Comparison of ENCODE assay signal across 9 cellular contexts in the genomic region with DNA sequence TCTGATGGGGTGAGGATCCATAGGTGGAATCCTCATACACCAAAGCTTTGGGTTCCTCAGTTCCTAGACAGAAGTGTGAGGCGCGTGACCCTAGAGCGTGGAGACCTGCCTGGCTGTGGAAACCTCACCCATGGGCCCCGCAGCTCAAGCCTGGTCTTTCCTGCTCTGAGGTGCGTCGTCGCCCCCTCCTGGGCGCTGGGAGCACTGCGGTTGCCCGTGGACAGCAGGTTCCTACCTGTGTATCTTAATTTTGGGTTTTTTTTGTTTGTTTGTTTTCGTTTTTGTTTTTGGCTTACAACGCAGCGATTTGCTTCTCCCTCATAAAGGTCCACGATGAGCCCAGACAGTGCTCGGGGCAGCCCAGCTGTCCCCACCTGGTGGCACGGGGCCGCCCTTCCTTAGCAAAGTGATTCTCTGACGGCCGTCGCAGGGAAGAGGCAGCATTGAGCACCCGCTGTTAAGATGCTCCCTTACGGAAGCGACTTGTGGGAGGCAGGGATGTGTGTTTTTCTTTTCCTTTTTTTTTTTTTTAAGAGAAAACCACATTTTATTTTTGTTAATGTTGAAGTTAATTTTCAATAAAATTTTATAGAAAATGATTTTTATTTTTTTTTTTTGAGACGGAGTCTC. TPM values are rescaled to one million over a fixed set of nuclear protein-coding genes. Genes with fewer than 3 reads are reported as not detected.
DNase-seq lines count a peak whose midpoint lies in the region; ATAC-seq and TF ChIP-seq lines count a peak whose summit lies in the region.
"Had no signal": no experiment of that assay in that cellular context is flagged by ENCODE, and none has a peak within 500 bp of the region (broad histone marks: within the 10 kb centered on the region; RNA-seq: fewer than 3 reads in every experiment).

No MANE protein-coding gene starts in this region.

- no peaks in the 10 kb centered on the region for H3K9me3 Mint-ChIP-seq in CD4-positive, alpha-beta T cell
- no peaks in the 10 kb centered on the region for H3K9me3 Mint-ChIP-seq in activated CD4-positive, alpha-beta memory T cell treated with anti-CD3 and anti-CD28 coated beads for 36 hours
- H3K9me3 Mint-ChIP-seq: IgD-negative memory B cell had no signal

- intact Hi-C loops in CD4-positive, alpha-beta T cell (cut with DNase I, micrococcal nuclease) = loop anchor here (1.0 kb wide), 2 partner anchors 36 to 165 kb away; no protein-coding TSS in a partner anchor
- intact Hi-C loops in activated CD4-positive, alpha-beta memory T cell treated with anti-CD3 and anti-CD28 coated beads for 36 hours (cut with micrococcal nuclease) = loop anchor here (1.0 kb wide), 1 partner anchor 165 kb away; no protein-coding TSS in a partner anchor

- H3K27me3 Mint-ChIP-seq in CD4-positive, alpha-beta T cell = no peaks in the 10 kb centered on the region
- H3K27me3 Mint-ChIP-seq in activated CD4-positive, alpha-beta memory T cell treated with anti-CD3 and anti-CD28 coated beads for 36 hours = no peaks in the 10 kb centered on the region
- H3K27me3 Mint-ChIP-seq: IgD-negative memory B cell had no signal

- peaks cover 60% of the 10 kb centered on the region for H3K36me3 Mint-ChIP-seq in CD4-positive, alpha-beta T cell (ENCODE audit: low read depth)
- H3K36me3 Mint-ChIP-seq in activated CD4-positive, alpha-beta memory T cell treated with anti-CD3 and anti-CD28 coated beads for 36 hours = peaks cover 9% of the 10 kb centered on the region
- H3K36me3 Mint-ChIP-seq: IgD-negative memory B cell had no signal

- peaks cover 10% of the 10 kb centered on the region for H3K4me1 Mint-ChIP-seq in CD4-positive, alpha-beta T cell (ENCODE audit: low read depth)
- H3K4me1 Mint-ChIP-seq in activated CD4-positive, alpha-beta memory T cell treated with anti-CD3 and anti-CD28 coated beads for 36 hours (ENCODE audit: low read depth) = peaks cover 6% of the 10 kb centered on the region

- DNase-seq in CD4-positive, alpha-beta T cell = peak; percentile 74 to 86 (median 78)
- DNase-seq in HEK293T (ENCODE audit: extremely low spot score) (peak; percentile 88), NCI-H446 treated with DMSO at 0.1 percent for 48 hours (lab: John Stamatoyannopoulos, UW) (peak; percentile 2), lung microvascular endothelial cell (ENCODE audit: low read depth in 2 of 2) (peak; percentile 64 to 79)
- DNase-seq in activated CD4-positive, alpha-beta memory T cell treated with anti-CD3 and anti-CD28 coated beads for 36 hours = peak; percentile 87
- DNase-seq in effector CD4-positive, alpha-beta T cell = peak; percentile 76
- peak; percentile 66 for DNase-seq in stimulated activated CD8-positive, alpha-beta memory T cell treated with anti-CD3 and anti-CD28 coated beads, Interleukin-15, amount 100 ng/mL, for 1 hour (ENCODE audit: low read depth)

- CTCF ChIA-PET in CD4-positive, alpha-beta T cell (lab: Charles Lee) = interaction anchor here (0.5 to 1.6 kb wide), 18 partner anchors 9 to 853 kb away, joined by 3 to 24 read pairs (median 3); no protein-coding TSS in a partner anchor
- CTCF ChIA-PET in HEK293T (lab: Yijun Ruan, JAX) = interaction anchor here (0.6 to 1.7 kb wide), 13 partner anchors 9 to 515 kb away, joined by 3 to 8 read pairs (median 4); a partner anchor contains a TSS
- CTCF ChIA-PET in activated CD4-positive, alpha-beta memory T cell treated with anti-CD3 and anti-CD28 coated beads for 36 hours (lab: Charles Lee) = interaction anchor here (0.6 to 1.5 kb wide), 23 partner anchors 9 to 738 kb away, joined by 3 to 12 read pairs (median 4); a partner anchor contains a TSS

- peak; percentile 90 for TF ChIP-seq CTCF in CD4-positive, alpha-beta T cell (IDR thresholded peaks at IDR 0.05)

- H3K27ac ChIP-seq in CD4-positive, alpha-beta T cell (ENCODE audit: low read depth, low read length) = no peak overlapping the region

- no peaks in the 10 kb centered on the region for H3K9me3 ChIP-seq in CD4-positive, alpha-beta T cell (ENCODE audit: control insufficient read depth, low read length)

- ATAC-seq in CD4-positive, alpha-beta T cell (ENCODE audit: poor library complexity) = peak; percentile 97
- ATAC-seq in HG03045 (IDR thresholded peaks at IDR 0.05; ENCODE audit: unreplicated experiment) = no peak

- POLR2A ChIA-PET in CD4-positive, alpha-beta T cell (lab: Charles Lee) = interaction anchor here (1.1 to 1.6 kb wide), 2 partner anchors 57 to 165 kb away, joined by 3 to 4 read pairs; no protein-coding TSS in a partner anchor
- POLR2A ChIA-PET in HEK293T (lab: Yijun Ruan, JAX) = interaction anchor here (1.0 kb wide), 1 partner anchor 187 kb away, joined by 3 read pairs; no protein-coding TSS in a partner anchor
- POLR2A ChIA-PET in activated CD4-positive, alpha-beta memory T cell treated with anti-CD3 and anti-CD28 coated beads for 36 hours (lab: Charles Lee) = interaction anchor here (0.7 kb wide), 1 partner anchor 165 kb away, joined by 3 read pairs; no protein-coding TSS in a partner anchor

- no peak overlapping the region for H3K4me3 Mint-ChIP-seq in CD4-positive, alpha-beta T cell
- H3K4me3 Mint-ChIP-seq in activated CD4-positive, alpha-beta memory T cell treated with anti-CD3 and anti-CD28 coated beads for 36 hours = no peak overlapping the region
- H3K4me3 Mint-ChIP-seq: IgD-negative memory B cell had no signal

- H3K27ac Mint-ChIP-seq in CD4-positive, alpha-beta T cell = peak overlapping the region; percentile 80
- peak overlapping the region; percentile 18 for H3K27ac Mint-ChIP-seq in activated CD4-positive, alpha-beta memory T cell treated with anti-CD3 and anti-CD28 coated beads for 36 hours

- H3K27me3 ChIP-seq in CD4-positive, alpha-beta T cell (ENCODE audit: control insufficient read depth, insufficient read depth, low read length) = no peaks in the 10 kb centered on the region

TF ChIP-seq in HEK293T, 16 proteins besides CTCF, POLR2A, EP300 and RAD21:
- TF ChIP-seq ARNT (IDR thresholded peaks at IDR 0.05) (no peak), BHLHE40 (IDR thresholded peaks at IDR 0.05; ENCODE audit: borderline replicate concordance) (no peak), LEF1 (IDR thresholded peaks at IDR 0.05; ENCODE audit: borderline replicate concordance) (no peak), CTBP1 (IDR thresholded peaks at IDR 0.05; ENCODE audit: borderline replicate concordance) (no peak), ELF4 (IDR thresholded peaks at IDR 0.05) (no peak), ZNF384 (IDR thresholded peaks at IDR 0.05) (no peak), NFRKB (IDR thresholded peaks at IDR 0.05) (no peak), SP1 (IDR thresholded peaks at IDR 0.05) (no peak), SUZ12 (IDR thresholded peaks at IDR 0.05) (no peak), HDGF (IDR thresholded peaks at IDR 0.05; ENCODE audit: borderline replicate concordance) (no peak), L3MBTL2 (conservative IDR thresholded peaks at IDR 0.05) (no peak), FOXM1 (IDR thresholded peaks at IDR 0.05; ENCODE audit: borderline replicate concordance) (no peak), FOXK2 (IDR thresholded peaks at IDR 0.05) (no peak), FOXA1 (IDR thresholded peaks at IDR 0.05) (no peak), TARDBP (IDR thresholded peaks at IDR 0.05) (no peak)
- TF ChIP-seq, protein P1, sequence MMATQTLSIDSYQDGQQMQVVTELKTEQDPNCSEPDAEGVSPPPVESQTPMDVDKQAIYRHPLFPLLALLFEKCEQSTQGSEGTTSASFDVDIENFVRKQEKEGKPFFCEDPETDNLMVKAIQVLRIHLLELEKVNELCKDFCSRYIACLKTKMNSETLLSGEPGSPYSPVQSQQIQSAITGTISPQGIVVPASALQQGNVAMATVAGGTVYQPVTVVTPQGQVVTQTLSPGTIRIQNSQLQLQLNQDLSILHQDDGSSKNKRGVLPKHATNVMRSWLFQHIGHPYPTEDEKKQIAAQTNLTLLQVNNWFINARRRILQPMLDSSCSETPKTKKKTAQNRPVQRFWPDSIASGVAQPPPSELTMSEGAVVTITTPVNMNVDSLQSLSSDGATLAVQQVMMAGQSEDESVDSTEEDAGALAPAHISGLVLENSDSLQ (IDR thresholded peaks at IDR 0.05) = no peak
TF ChIP-seq in HEK293T: peak in this region for 0.

RNA-seq across cellular contexts. Expression of a gene that starts 36.5 kb away (rescaled TPM):
- total RNA-seq in CD4-positive, alpha-beta T cell = 100 to 1,000 TPM in 1 of 2 experiments, 10 to 100 TPM in 1; 98.1 to 101 TPM
- 10 to 100 TPM; 46.1 to 50.5 TPM for total RNA-seq in activated CD4-positive, alpha-beta memory T cell treated with anti-CD3 and anti-CD28 coated beads for 36 hours
- 14.6 and 26.4 TPM in 2 replicates for total RNA-seq in lung microvascular endothelial cell

Comparison
In these comparisons a context has a peak if more than half of its experiments do, and no peak if none do; other contexts are left out.
1. DNase-seq: peak in every context shown above with its lines; median percentile 88 in HEK293T; 87 in activated CD4-positive, alpha-beta memory T cell treated with anti-CD3 and anti-CD28 coated beads for 36 hours; 78 in CD4-positive, alpha-beta T cell; 76 in effector CD4-positive, alpha-beta T cell; 72 in lung microvascular endothelial cell; 66 in stimulated activated CD8-positive, alpha-beta memory T cell treated with anti-CD3 and anti-CD28 coated beads, Interleukin-15, amount 100 ng/mL, for 1 hour; 2 in NCI-H446 treated with DMSO at 0.1 percent for 48 hours.